In the genomic region with DNA sequence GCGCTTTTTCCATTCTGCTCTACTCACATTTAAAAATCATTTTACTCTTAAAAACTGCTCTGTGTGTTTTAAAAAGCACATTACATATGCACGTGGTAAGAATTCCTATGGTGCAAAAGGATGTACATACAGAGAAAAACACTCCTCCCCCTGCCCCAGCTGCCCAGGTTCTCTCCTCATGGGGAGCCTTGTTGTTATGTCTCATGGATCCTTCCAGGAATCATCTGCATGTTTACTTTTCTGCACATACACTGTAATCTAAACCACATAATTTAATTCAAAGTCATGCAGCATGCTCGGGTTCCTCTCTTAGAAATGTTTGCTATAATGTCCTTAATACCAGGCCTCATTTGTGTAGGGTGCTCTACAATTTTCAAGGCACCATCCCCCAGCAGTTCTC, we compare ENCODE assay signal across 15 cellular contexts.
DNase-seq lines count a peak whose midpoint lies in the region; TF ChIP-seq lines count a peak whose summit lies in the region.
"Had no signal": no experiment of that assay in that cellular context is flagged by ENCODE, and none has a peak within 500 bp of the region (broad histone marks: within the 10 kb centered on the region; RNA-seq: fewer than 3 reads in every experiment).

No MANE protein-coding gene starts in this region.

- peak overlapping the region in 2 of 3 experiments; percentile 7 to 26 for H3K4me3 Mint-ChIP-seq in nephron
- H3K4me3 Mint-ChIP-seq: IgD-negative memory B cell, mesothelial cell of epicardium had no signal

- H3K4me1 Mint-ChIP-seq in nephron: peaks cover 77% of the 10 kb centered on the region

- no peaks in the 10 kb centered on the region for H3K36me3 Mint-ChIP-seq in nephron (ENCODE audit: low read depth)
- H3K36me3 Mint-ChIP-seq: IgD-negative memory B cell, mesothelial cell of epicardium had no signal

- no peaks in the 10 kb centered on the region for H3K9me3 Mint-ChIP-seq in nephron
- H3K9me3 Mint-ChIP-seq: IgD-negative memory B cell, mesothelial cell of epicardium, neural crest cell had no signal

- H3K27me3 Mint-ChIP-seq in nephron (ENCODE audit: low read depth): peaks cover 4% of the 10 kb centered on the region

- no peak for TF ChIP-seq CTCF in nephron (IDR thresholded peaks at IDR 0.05; ENCODE audit: unreplicated experiment in 3 of 3)

- H3K27ac Mint-ChIP-seq in nephron: peak overlapping the region; percentile 77 to 86 (median 82)
- H3K27ac Mint-ChIP-seq: IgD-negative memory B cell had no signal

- peak; percentile 37 for DNase-seq in COR-L47 (lab: John Stamatoyannopoulos, UW)
- peak; percentile 71 for DNase-seq in DMS79 treated with DMSO at 0.1 percent for 48 hours (lab: John Stamatoyannopoulos, UW)
- DNase-seq in NCI-H748 treated with DMSO at 0.1 percent for 48 hours (lab: John Stamatoyannopoulos, UW): peak; percentile 14
- DNase-seq in activated CD8-positive, alpha-beta memory T cell treated with anti-CD3 and anti-CD28 coated beads for 24 hours: no peak
- DNase-seq in activated T-cell treated with anti-CD3 and anti-CD28 coated beads for 4 hours: no peak
- DNase-seq in pons (ENCODE audit: low spot score): no peak
- DNase-seq: activated CD4-positive, alpha-beta T cell treated with anti-CD3 and anti-CD28 coated beads for 1 hour; foreskin melanocyte; NK-92 treated with Interleukin-12 subunit alpha and Interleukin-12 subunit beta, amount 100 ng/mL, for 24 hours; RPMI8226; T1000 had no signal

Comparison
In these comparisons a context has a peak if more than half of its experiments do, and no peak if none do; other contexts are left out.
1. DNase-seq: peak in COR-L47 (single experiment), DMS79 treated with DMSO at 0.1 percent for 48 hours (single experiment) and NCI-H748 treated with DMSO at 0.1 percent for 48 hours (single experiment); none in activated CD8-positive, alpha-beta memory T cell treated with anti-CD3 and anti-CD28 coated beads for 24 hours (single experiment), activated T-cell treated with anti-CD3 and anti-CD28 coated beads for 4 hours (single experiment) and pons (single experiment).